Comparison of ENCODE assay signal across 1 cellular context in genomic region chr9:133356391-133357091, GRCh38.
TF ChIP-seq lines count a peak whose summit lies in the region.

SURF1 (minus strand) TSS chr9:133356487; CDS start chr9:133356453, 34 bp downstream.
SURF2 (plus strand) TSS chr9:133356550; CDS start chr9:133356593, 43 bp downstream.

TF ChIP-seq in GM12878, 131 proteins besides CTCF, POLR2A, EP300 and RAD21 (continued from another document and continues in another):
- TF ChIP-seq, protein P1, sequence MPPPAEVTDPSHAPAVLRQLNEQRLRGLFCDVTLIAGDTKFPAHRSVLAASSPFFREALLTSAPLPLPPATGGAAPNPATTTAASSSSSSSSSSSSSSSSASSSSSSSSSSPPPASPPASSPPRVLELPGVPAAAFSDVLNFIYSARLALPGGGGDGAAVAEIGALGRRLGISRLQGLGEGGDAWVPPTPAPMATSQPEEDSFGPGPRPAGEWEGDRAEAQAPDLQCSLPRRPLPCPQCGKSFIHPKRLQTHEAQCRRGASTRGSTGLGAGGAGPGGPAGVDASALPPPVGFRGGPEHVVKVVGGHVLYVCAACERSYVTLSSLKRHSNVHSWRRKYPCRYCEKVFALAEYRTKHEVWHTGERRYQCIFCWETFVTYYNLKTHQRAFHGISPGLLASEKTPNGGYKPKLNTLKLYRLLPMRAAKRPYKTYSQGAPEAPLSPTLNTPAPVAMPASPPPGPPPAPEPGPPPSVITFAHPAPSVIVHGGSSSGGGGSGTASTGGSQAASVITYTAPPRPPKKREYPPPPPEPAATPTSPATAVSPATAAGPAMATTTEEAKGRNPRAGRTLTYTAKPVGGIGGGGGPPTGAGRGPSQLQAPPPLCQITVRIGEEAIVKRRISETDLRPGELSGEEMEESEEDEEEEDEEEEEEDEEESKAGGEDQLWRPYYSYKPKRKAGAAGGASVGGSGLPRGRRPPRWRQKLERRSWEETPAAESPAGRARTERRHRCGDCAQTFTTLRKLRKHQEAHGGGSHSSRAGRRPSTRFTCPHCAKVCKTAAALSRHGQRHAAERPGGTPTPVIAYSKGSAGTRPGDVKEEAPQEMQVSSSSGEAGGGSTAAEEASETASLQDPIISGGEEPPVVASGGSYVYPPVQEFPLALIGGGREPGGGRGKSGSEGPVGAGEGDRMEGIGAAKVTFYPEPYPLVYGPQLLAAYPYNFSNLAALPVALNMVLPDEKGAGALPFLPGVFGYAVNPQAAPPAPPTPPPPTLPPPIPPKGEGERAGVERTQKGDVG (CRISPR knock-in tag; IDR thresholded peaks at IDR 0.05), result no peak
- no peak for TF ChIP-seq ZBED1 (IDR thresholded peaks at IDR 0.05; ENCODE audit: borderline replicate concordance)
- TF ChIP-seq CBX5 (IDR thresholded peaks at IDR 0.05; ENCODE audit: low read depth), result no peak
- peak; percentile 69; the same call in 1 of the 2 replicates for TF ChIP-seq MAX (IDR thresholded peaks at IDR 0.05; ENCODE audit: low read depth, low read length)
- TF ChIP-seq TCF3 (IDR thresholded peaks at IDR 0.05; ENCODE audit: borderline replicate concordance, insufficient read depth, low read depth, low read length), result 0 out of 2 replicates have a peak, but pooled peaks have one; percentile 6
- TF ChIP-seq SREBF1 (IDR thresholded peaks at IDR 0.05; ENCODE audit: low read length), result peak; percentile 21; the same call in 1 of the 2 replicates
- peak; percentile 87 for TF ChIP-seq MXI1 (IDR thresholded peaks at IDR 0.05; ENCODE audit: low read depth, low read length)
- peak; percentile 60 for TF ChIP-seq HCFC1 (IDR thresholded peaks at IDR 0.05; ENCODE audit: low read length)
- TF ChIP-seq SUZ12 (IDR thresholded peaks at IDR 0.05; ENCODE audit: unreplicated experiment), result no peak
- no peak for TF ChIP-seq BCL3 (IDR thresholded peaks at IDR 0.05; ENCODE audit: borderline replicate concordance, insufficient read depth, low read depth, low read length, poor library complexity, severe bottlenecking)
- TF ChIP-seq SIN3A (IDR thresholded peaks at IDR 0.05; ENCODE audit: low read depth, low read length), result peak; percentile 67; the same call in 1 of the 2 replicates
- no peak for TF ChIP-seq POU2F2 (IDR thresholded peaks at IDR 0.05; ENCODE audit: borderline replicate concordance, low read depth, low read length)
- peak; percentile 88 for TF ChIP-seq HDGF (IDR thresholded peaks at IDR 0.05)
- TF ChIP-seq CEBPB (IDR thresholded peaks at IDR 0.05; ENCODE audit: borderline replicate concordance in 1 of 2, low read depth in 2 of 2, low read length in 2 of 2), result no peak
- TF ChIP-seq ELK1 (IDR thresholded peaks at IDR 0.05; ENCODE audit: low read depth, low read length), result no peak
- no peak for TF ChIP-seq ZNF217 (IDR thresholded peaks at IDR 0.05)
- TF ChIP-seq ATF7 (IDR thresholded peaks at IDR 0.05; ENCODE audit: low read depth), result no peak
- no peak for TF ChIP-seq ZNF592 (IDR thresholded peaks at IDR 0.05)
- no peak for TF ChIP-seq ATF2 (IDR thresholded peaks at IDR 0.05; ENCODE audit: low read length)
- no peak for TF ChIP-seq NFXL1 (IDR thresholded peaks at IDR 0.05; ENCODE audit: borderline replicate concordance)
- no peak for TF ChIP-seq SMAD1 (IDR thresholded peaks at IDR 0.05; ENCODE audit: low read depth, partially characterized antibody)
- no peak for TF ChIP-seq PRDM15 (CRISPR knock-in tag; IDR thresholded peaks at IDR 0.05)
- TF ChIP-seq MYB (IDR thresholded peaks at IDR 0.05; ENCODE audit: borderline replicate concordance, low read depth, low read length), result no peak
- no peak for TF ChIP-seq MEF2A (IDR thresholded peaks at IDR 0.05; ENCODE audit: insufficient read depth, low read depth, low read length)
- no peak for TF ChIP-seq ZNF687 (IDR thresholded peaks at IDR 0.05)
- TF ChIP-seq, protein P2, sequence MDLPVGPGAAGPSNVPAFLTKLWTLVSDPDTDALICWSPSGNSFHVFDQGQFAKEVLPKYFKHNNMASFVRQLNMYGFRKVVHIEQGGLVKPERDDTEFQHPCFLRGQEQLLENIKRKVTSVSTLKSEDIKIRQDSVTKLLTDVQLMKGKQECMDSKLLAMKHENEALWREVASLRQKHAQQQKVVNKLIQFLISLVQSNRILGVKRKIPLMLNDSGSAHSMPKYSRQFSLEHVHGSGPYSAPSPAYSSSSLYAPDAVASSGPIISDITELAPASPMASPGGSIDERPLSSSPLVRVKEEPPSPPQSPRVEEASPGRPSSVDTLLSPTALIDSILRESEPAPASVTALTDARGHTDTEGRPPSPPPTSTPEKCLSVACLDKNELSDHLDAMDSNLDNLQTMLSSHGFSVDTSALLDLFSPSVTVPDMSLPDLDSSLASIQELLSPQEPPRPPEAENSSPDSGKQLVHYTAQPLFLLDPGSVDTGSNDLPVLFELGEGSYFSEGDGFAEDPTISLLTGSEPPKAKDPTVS (IDR thresholded peaks at IDR 0.05; ENCODE audit: low read depth, low read length), result no peak
- TF ChIP-seq SPI1 (IDR thresholded peaks at IDR 0.05; ENCODE audit: borderline replicate concordance, insufficient read depth, low read depth, low read length), result no peak
- TF ChIP-seq ESRRA (IDR thresholded peaks at IDR 0.05; ENCODE audit: low read length), result no peak
